1 cellular context compared by ENCODE assay signal in the genomic region with DNA sequence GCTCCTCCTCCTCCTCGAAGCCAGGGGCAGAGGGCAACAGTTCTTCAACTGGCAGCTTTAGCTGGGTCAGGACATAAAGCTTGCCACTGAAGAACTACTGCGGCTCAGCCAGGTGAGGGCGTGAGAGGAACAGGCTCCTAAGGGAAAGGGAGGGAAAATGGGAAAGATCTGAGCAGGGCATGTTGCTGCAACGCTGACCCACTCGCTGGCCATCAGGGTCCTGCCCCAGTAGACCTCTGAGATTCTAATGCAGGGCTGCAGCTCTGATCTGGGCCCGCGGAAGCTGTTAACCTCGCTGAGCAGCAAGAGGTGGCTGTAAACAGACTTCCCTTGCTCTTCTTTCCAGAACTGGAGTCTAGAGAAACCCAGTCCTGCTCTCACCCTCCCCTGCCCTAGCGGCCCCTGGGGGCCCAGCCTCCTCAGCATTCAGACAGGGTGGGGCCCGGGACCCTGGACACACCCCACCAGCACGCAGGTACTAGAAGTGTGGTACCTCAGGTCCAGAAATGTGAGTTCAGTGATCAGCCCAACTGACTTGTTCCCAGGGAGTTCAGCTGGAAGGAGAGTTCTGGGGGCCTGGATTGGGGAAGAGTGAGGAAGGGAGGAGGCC.
A peak's percentile ranks its signal among the peaks of the same experiment; 100 is the strongest.
TF ChIP-seq lines count a peak whose summit lies in the region.

No MANE protein-coding gene starts in this region.

TF ChIP-seq in HepG2, 621 proteins besides CTCF, POLR2A, EP300 and RAD21 (continued from another document and continues in another):
- TF ChIP-seq SOX6 (IDR thresholded peaks at IDR 0.05) (no peak), SOX6 (CRISPR knock-in tag; IDR thresholded peaks at IDR 0.05) (no peak), ZNF616 (CRISPR knock-in tag; IDR thresholded peaks at IDR 0.05; ENCODE audit: low read depth) (no peak), KAT2B (IDR thresholded peaks at IDR 0.05; ENCODE audit: borderline replicate concordance, low read depth, low read length) (no peak), PHF8 (CRISPR knock-in tag; IDR thresholded peaks at IDR 0.05) (no peak), FOXC1 (CRISPR knock-in tag; IDR thresholded peaks at IDR 0.05; ENCODE audit: borderline replicate concordance) (no peak), FOXK1 (CRISPR knock-in tag; IDR thresholded peaks at IDR 0.05; ENCODE audit: borderline replicate concordance, low read depth) (no peak), GATAD1 (CRISPR knock-in tag; IDR thresholded peaks at IDR 0.05) (no peak), ELF4 (CRISPR knock-in tag; IDR thresholded peaks at IDR 0.05; ENCODE audit: borderline replicate concordance) (no peak), U2AF2 (IDR thresholded peaks at IDR 0.05; ENCODE audit: low read depth, low read length) (no peak), KLF9 (CRISPR knock-in tag; IDR thresholded peaks at IDR 0.05; ENCODE audit: low read depth) (no peak), ZFP36L2 (CRISPR knock-in tag; IDR thresholded peaks at IDR 0.05) (no peak), HDAC2 (CRISPR knock-in tag; IDR thresholded peaks at IDR 0.05) (peak; percentile 52; the same call in 1 of the 2 replicates), CBFB (CRISPR knock-in tag; IDR thresholded peaks at IDR 0.05) (no peak), ZNF335 (CRISPR knock-in tag; IDR thresholded peaks at IDR 0.05) (no peak), ZNF782 (CRISPR knock-in tag; IDR thresholded peaks at IDR 0.05; ENCODE audit: borderline replicate concordance) (no peak), ZKSCAN1 (IDR thresholded peaks at IDR 0.05; ENCODE audit: low read length) (no peak), SRF (IDR thresholded peaks at IDR 0.05; ENCODE audit: low read depth, low read length) (no peak), ZNF350 (CRISPR knock-in tag; IDR thresholded peaks at IDR 0.05; ENCODE audit: borderline replicate concordance, low read depth) (no peak), MED8 (CRISPR knock-in tag; IDR thresholded peaks at IDR 0.05; ENCODE audit: insufficient replicate concordance) (no peak), MZF1 (CRISPR knock-in tag; IDR thresholded peaks at IDR 0.05; ENCODE audit: borderline replicate concordance) (no peak), ZNF781 (CRISPR knock-in tag; IDR thresholded peaks at IDR 0.05; ENCODE audit: borderline replicate concordance, not compliant biosample characterization) (peak; percentile 45), ZNF354B (CRISPR knock-in tag; IDR thresholded peaks at IDR 0.05) (no peak), ZMAT3 (CRISPR knock-in tag; conservative IDR thresholded peaks at IDR 0.05) (no peak; the same call in 1 of the 2 replicates), EHMT2 (IDR thresholded peaks at IDR 0.05; ENCODE audit: borderline replicate concordance, low read depth, low read length) (no peak), RBFOX2 (IDR thresholded peaks at IDR 0.05; ENCODE audit: low read depth, low read length) (peak; percentile 45; the same call in 1 of the 2 replicates), SMARCE1 (IDR thresholded peaks at IDR 0.05; ENCODE audit: borderline replicate concordance) (no peak), ZNF891 (CRISPR knock-in tag; IDR thresholded peaks at IDR 0.05) (no peak), ZSCAN12 (CRISPR knock-in tag; IDR thresholded peaks at IDR 0.05) (no peak), ATM (IDR thresholded peaks at IDR 0.05; ENCODE audit: borderline replicate concordance) (no peak), NFIC (IDR thresholded peaks at IDR 0.05; ENCODE audit: low read length) (no peak), ZNF337 (CRISPR knock-in tag; IDR thresholded peaks at IDR 0.05; ENCODE audit: borderline replicate concordance, low read depth) (no peak), ZNF446 (CRISPR knock-in tag; IDR thresholded peaks at IDR 0.05) (no peak; the same call in 1 of the 2 replicates)
- TF ChIP-seq, protein P1, sequence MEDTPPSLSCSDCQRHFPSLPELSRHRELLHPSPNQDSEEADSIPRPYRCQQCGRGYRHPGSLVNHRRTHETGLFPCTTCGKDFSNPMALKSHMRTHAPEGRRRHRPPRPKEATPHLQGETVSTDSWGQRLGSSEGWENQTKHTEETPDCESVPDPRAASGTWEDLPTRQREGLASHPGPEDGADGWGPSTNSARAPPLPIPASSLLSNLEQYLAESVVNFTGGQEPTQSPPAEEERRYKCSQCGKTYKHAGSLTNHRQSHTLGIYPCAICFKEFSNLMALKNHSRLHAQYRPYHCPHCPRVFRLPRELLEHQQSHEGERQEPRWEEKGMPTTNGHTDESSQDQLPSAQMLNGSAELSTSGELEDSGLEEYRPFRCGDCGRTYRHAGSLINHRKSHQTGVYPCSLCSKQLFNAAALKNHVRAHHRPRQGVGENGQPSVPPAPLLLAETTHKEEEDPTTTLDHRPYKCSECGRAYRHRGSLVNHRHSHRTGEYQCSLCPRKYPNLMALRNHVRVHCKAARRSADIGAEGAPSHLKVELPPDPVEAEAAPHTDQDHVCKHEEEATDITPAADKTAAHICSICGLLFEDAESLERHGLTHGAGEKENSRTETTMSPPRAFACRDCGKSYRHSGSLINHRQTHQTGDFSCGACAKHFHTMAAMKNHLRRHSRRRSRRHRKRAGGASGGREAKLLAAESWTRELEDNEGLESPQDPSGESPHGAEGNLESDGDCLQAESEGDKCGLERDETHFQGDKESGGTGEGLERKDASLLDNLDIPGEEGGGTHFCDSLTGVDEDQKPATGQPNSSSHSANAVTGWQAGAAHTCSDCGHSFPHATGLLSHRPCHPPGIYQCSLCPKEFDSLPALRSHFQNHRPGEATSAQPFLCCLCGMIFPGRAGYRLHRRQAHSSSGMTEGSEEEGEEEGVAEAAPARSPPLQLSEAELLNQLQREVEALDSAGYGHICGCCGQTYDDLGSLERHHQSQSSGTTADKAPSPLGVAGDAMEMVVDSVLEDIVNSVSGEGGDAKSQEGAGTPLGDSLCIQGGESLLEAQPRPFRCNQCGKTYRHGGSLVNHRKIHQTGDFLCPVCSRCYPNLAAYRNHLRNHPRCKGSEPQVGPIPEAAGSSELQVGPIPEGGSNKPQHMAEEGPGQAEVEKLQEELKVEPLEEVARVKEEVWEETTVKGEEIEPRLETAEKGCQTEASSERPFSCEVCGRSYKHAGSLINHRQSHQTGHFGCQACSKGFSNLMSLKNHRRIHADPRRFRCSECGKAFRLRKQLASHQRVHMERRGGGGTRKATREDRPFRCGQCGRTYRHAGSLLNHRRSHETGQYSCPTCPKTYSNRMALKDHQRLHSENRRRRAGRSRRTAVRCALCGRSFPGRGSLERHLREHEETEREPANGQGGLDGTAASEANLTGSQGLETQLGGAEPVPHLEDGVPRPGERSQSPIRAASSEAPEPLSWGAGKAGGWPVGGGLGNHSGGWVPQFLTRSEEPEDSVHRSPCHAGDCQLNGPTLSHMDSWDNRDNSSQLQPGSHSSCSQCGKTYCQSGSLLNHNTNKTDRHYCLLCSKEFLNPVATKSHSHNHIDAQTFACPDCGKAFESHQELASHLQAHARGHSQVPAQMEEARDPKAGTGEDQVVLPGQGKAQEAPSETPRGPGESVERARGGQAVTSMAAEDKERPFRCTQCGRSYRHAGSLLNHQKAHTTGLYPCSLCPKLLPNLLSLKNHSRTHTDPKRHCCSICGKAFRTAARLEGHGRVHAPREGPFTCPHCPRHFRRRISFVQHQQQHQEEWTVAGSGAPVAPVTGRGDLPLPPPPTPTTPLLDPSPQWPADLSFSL (CRISPR knock-in tag; IDR thresholded peaks at IDR 0.05): no peak
- TF ChIP-seq, protein P2, sequence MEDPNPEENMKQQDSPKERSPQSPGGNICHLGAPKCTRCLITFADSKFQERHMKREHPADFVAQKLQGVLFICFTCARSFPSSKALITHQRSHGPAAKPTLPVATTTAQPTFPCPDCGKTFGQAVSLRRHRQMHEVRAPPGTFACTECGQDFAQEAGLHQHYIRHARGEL (CRISPR knock-in tag; IDR thresholded peaks at IDR 0.05): no peak
- TF ChIP-seq, protein P3, sequence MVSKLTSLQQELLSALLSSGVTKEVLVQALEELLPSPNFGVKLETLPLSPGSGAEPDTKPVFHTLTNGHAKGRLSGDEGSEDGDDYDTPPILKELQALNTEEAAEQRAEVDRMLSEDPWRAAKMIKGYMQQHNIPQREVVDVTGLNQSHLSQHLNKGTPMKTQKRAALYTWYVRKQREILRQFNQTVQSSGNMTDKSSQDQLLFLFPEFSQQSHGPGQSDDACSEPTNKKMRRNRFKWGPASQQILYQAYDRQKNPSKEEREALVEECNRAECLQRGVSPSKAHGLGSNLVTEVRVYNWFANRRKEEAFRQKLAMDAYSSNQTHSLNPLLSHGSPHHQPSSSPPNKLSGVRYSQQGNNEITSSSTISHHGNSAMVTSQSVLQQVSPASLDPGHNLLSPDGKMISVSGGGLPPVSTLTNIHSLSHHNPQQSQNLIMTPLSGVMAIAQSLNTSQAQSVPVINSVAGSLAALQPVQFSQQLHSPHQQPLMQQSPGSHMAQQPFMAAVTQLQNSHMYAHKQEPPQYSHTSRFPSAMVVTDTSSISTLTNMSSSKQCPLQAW (CRISPR knock-in tag; IDR thresholded peaks at IDR 0.05): no peak
- TF ChIP-seq, protein P4, sequence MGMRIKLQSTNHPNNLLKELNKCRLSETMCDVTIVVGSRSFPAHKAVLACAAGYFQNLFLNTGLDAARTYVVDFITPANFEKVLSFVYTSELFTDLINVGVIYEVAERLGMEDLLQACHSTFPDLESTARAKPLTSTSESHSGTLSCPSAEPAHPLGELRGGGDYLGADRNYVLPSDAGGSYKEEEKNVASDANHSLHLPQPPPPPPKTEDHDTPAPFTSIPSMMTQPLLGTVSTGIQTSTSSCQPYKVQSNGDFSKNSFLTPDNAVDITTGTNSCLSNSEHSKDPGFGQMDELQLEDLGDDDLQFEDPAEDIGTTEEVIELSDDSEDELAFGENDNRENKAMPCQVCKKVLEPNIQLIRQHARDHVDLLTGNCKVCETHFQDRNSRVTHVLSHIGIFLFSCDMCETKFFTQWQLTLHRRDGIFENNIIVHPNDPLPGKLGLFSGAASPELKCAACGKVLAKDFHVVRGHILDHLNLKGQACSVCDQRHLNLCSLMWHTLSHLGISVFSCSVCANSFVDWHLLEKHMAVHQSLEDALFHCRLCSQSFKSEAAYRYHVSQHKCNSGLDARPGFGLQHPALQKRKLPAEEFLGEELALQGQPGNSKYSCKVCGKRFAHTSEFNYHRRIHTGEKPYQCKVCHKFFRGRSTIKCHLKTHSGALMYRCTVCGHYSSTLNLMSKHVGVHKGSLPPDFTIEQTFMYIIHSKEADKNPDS (CRISPR knock-in tag; IDR thresholded peaks at IDR 0.05): no peak
- TF ChIP-seq, protein P5, sequence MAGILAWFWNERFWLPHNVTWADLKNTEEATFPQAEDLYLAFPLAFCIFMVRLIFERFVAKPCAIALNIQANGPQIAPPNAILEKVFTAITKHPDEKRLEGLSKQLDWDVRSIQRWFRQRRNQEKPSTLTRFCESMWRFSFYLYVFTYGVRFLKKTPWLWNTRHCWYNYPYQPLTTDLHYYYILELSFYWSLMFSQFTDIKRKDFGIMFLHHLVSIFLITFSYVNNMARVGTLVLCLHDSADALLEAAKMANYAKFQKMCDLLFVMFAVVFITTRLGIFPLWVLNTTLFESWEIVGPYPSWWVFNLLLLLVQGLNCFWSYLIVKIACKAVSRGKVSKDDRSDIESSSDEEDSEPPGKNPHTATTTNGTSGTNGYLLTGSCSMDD (CRISPR knock-in tag; IDR thresholded peaks at IDR 0.05): no peak
- TF ChIP-seq, protein P6, sequence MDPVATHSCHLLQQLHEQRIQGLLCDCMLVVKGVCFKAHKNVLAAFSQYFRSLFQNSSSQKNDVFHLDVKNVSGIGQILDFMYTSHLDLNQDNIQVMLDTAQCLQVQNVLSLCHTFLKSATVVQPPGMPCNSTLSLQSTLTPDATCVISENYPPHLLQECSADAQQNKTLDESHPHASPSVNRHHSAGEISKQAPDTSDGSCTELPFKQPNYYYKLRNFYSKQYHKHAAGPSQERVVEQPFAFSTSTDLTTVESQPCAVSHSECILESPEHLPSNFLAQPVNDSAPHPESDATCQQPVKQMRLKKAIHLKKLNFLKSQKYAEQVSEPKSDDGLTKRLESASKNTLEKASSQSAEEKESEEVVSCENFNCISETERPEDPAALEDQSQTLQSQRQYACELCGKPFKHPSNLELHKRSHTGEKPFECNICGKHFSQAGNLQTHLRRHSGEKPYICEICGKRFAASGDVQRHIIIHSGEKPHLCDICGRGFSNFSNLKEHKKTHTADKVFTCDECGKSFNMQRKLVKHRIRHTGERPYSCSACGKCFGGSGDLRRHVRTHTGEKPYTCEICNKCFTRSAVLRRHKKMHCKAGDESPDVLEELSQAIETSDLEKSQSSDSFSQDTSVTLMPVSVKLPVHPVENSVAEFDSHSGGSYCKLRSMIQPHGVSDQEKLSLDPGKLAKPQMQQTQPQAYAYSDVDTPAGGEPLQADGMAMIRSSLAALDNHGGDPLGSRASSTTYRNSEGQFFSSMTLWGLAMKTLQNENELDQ (CRISPR knock-in tag; IDR thresholded peaks at IDR 0.05; ENCODE audit: borderline replicate concordance): no peak
- TF ChIP-seq, protein P7, sequence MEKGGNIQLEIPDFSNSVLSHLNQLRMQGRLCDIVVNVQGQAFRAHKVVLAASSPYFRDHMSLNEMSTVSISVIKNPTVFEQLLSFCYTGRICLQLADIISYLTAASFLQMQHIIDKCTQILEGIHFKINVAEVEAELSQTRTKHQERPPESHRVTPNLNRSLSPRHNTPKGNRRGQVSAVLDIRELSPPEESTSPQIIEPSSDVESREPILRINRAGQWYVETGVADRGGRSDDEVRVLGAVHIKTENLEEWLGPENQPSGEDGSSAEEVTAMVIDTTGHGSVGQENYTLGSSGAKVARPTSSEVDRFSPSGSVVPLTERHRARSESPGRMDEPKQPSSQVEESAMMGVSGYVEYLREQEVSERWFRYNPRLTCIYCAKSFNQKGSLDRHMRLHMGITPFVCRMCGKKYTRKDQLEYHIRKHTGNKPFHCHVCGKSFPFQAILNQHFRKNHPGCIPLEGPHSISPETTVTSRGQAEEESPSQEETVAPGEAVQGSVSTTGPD (CRISPR knock-in tag; IDR thresholded peaks at IDR 0.05): no peak
- TF ChIP-seq, protein P8, sequence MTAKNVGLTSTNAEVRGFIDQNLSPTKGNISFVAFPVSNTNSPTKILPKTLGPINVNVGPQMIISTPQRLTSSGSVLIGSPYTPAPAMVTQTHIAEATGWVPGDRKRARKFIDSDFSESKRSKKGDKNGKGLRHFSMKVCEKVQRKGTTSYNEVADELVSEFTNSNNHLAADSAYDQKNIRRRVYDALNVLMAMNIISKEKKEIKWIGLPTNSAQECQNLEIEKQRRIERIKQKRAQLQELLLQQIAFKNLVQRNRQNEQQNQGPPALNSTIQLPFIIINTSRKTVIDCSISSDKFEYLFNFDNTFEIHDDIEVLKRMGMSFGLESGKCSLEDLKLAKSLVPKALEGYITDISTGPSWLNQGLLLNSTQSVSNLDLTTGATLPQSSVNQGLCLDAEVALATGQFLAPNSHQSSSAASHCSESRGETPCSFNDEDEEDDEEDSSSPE (CRISPR knock-in tag; IDR thresholded peaks at IDR 0.05): peak; percentile 76
- TF ChIP-seq, protein P9, sequence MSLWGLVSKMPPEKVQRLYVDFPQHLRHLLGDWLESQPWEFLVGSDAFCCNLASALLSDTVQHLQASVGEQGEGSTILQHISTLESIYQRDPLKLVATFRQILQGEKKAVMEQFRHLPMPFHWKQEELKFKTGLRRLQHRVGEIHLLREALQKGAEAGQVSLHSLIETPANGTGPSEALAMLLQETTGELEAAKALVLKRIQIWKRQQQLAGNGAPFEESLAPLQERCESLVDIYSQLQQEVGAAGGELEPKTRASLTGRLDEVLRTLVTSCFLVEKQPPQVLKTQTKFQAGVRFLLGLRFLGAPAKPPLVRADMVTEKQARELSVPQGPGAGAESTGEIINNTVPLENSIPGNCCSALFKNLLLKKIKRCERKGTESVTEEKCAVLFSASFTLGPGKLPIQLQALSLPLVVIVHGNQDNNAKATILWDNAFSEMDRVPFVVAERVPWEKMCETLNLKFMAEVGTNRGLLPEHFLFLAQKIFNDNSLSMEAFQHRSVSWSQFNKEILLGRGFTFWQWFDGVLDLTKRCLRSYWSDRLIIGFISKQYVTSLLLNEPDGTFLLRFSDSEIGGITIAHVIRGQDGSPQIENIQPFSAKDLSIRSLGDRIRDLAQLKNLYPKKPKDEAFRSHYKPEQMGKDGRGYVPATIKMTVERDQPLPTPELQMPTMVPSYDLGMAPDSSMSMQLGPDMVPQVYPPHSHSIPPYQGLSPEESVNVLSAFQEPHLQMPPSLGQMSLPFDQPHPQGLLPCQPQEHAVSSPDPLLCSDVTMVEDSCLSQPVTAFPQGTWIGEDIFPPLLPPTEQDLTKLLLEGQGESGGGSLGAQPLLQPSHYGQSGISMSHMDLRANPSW (CRISPR knock-in tag; IDR thresholded peaks at IDR 0.05; ENCODE audit: borderline replicate concordance): no peak
